ENCODE assay signal across 1 cellular context in genomic region chr2:41836944-41837343, GRCh38.
TF ChIP-seq lines count a peak whose summit lies in the region.

No MANE protein-coding gene starts in this region.

TF ChIP-seq in HepG2, 621 proteins besides CTCF, POLR2A, EP300 and RAD21 (continued from another document and continues in another):
- TF ChIP-seq ZNF503 (CRISPR knock-in tag; IDR thresholded peaks at IDR 0.05) (no peak), ZNF136 (CRISPR knock-in tag; IDR thresholded peaks at IDR 0.05; ENCODE audit: low read depth) (no peak), ZSCAN30 (CRISPR knock-in tag; IDR thresholded peaks at IDR 0.05) (no peak), MTA3 (CRISPR knock-in tag; IDR thresholded peaks at IDR 0.05) (0 out of 2 replicates have a peak, but pooled peaks have one; percentile 56), ZNF407 (CRISPR knock-in tag; IDR thresholded peaks at IDR 0.05; ENCODE audit: not compliant biosample characterization) (no peak), FOXA3 (CRISPR knock-in tag; IDR thresholded peaks at IDR 0.05) (no peak; the same call in 1 of the 2 replicates), ZNF263 (CRISPR knock-in tag; IDR thresholded peaks at IDR 0.05) (peak; percentile 35; the same call in 1 of the 2 replicates), ZMYM4 (CRISPR knock-in tag; IDR thresholded peaks at IDR 0.05) (peak; percentile 61), TEAD3 (CRISPR knock-in tag; optimal IDR thresholded peaks at IDR 0.05; ENCODE audit: borderline replicate concordance) (no peak), RFXAP (CRISPR knock-in tag; IDR thresholded peaks at IDR 0.05; ENCODE audit: borderline replicate concordance) (no peak), DPF2 (CRISPR knock-in tag; IDR thresholded peaks at IDR 0.05; ENCODE audit: borderline replicate concordance, low read depth) (no peak), SRF (IDR thresholded peaks at IDR 0.05; ENCODE audit: low read depth, low read length) (no peak), ESRRA (CRISPR knock-in tag; IDR thresholded peaks at IDR 0.05; ENCODE audit: low read depth) (peak; percentile 92), PPARG (CRISPR knock-in tag; conservative IDR thresholded peaks at IDR 0.05) (peak; percentile 62; the same call in 1 of the 2 replicates), ZNF446 (CRISPR knock-in tag; IDR thresholded peaks at IDR 0.05) (peak; percentile 92; the same call in 1 of the 2 replicates), NR1H2 (CRISPR knock-in tag; IDR thresholded peaks at IDR 0.05; ENCODE audit: borderline replicate concordance, low read depth) (no peak), FLYWCH1 (CRISPR knock-in tag; IDR thresholded peaks at IDR 0.05) (peak; percentile 93; the same call in 1 of the 2 replicates), ZNF577 (CRISPR knock-in tag; IDR thresholded peaks at IDR 0.05; ENCODE audit: borderline replicate concordance, low read depth) (no peak), ZXDC (CRISPR knock-in tag; IDR thresholded peaks at IDR 0.05) (peak; percentile 44; the same call in 1 of the 2 replicates), RFX3 (CRISPR knock-in tag; IDR thresholded peaks at IDR 0.05) (peak; percentile 43; the same call in 1 of the 2 replicates), MEIS1 (CRISPR knock-in tag; IDR thresholded peaks at IDR 0.05; ENCODE audit: borderline replicate concordance) (no peak), ZNF30 (CRISPR knock-in tag; IDR thresholded peaks at IDR 0.05) (no peak), CEBPZ (IDR thresholded peaks at IDR 0.05; ENCODE audit: low read length) (no peak), ZNF580 (CRISPR knock-in tag; IDR thresholded peaks at IDR 0.05; ENCODE audit: borderline replicate concordance, low read depth) (peak; percentile 88), MXD3 (CRISPR knock-in tag; IDR thresholded peaks at IDR 0.05) (0 out of 2 replicates have a peak, but pooled peaks have one; percentile 45), U2AF2 (IDR thresholded peaks at IDR 0.05; ENCODE audit: low read depth, low read length) (no peak), RORA (CRISPR knock-in tag; IDR thresholded peaks at IDR 0.05) (no peak), DR1 (CRISPR knock-in tag; IDR thresholded peaks at IDR 0.05) (no peak), SYNCRIP (IDR thresholded peaks at IDR 0.05; ENCODE audit: insufficient read depth, low read depth, low read length) (no peak), ZC3H13 (CRISPR knock-in tag; IDR thresholded peaks at IDR 0.05) (no peak), MBNL3 (CRISPR knock-in tag; conservative IDR thresholded peaks at IDR 0.05) (no peak), SRSF4 (IDR thresholded peaks at IDR 0.05; ENCODE audit: low read depth, low read length, poor library complexity, severe bottlenecking) (no peak), RXRA (CRISPR knock-in tag; IDR thresholded peaks at IDR 0.05) (no peak), ZNF777 (CRISPR knock-in tag; IDR thresholded peaks at IDR 0.05) (no peak), KAT2B (IDR thresholded peaks at IDR 0.05; ENCODE audit: borderline replicate concordance, low read depth, low read length) (no peak), TCF7L2 (IDR thresholded peaks at IDR 0.05; ENCODE audit: low read depth, low read length) (no peak), ZFP1 (CRISPR knock-in tag; IDR thresholded peaks at IDR 0.05) (peak; percentile 63; the same call in 1 of the 2 replicates), KLF15 (CRISPR knock-in tag; IDR thresholded peaks at IDR 0.05; ENCODE audit: borderline replicate concordance) (peak; percentile 66; the same call in 1 of the 2 replicates), ZNF275 (CRISPR knock-in tag; IDR thresholded peaks at IDR 0.05; ENCODE audit: borderline replicate concordance) (0 out of 2 replicates have a peak, but pooled peaks have one; percentile 41), SOX5 (CRISPR knock-in tag; IDR thresholded peaks at IDR 0.05; ENCODE audit: borderline replicate concordance) (no peak), ZNF12 (CRISPR knock-in tag; IDR thresholded peaks at IDR 0.05) (peak; percentile 64), ZNF660 (CRISPR knock-in tag; IDR thresholded peaks at IDR 0.05; ENCODE audit: borderline replicate concordance, low read depth) (no peak), EZH2 (conservative IDR thresholded peaks at IDR 0.05; ENCODE audit: low read depth, low read length) (no peak), CBX5 (CRISPR knock-in tag; IDR thresholded peaks at IDR 0.05; ENCODE audit: borderline replicate concordance) (no peak), MEIS2 (CRISPR knock-in tag; IDR thresholded peaks at IDR 0.05) (peak; percentile 78; the same call in 1 of the 2 replicates), ZNF546 (CRISPR knock-in tag; conservative IDR thresholded peaks at IDR 0.05) (no peak), MTF1 (CRISPR knock-in tag; IDR thresholded peaks at IDR 0.05) (no peak; the same call in 1 of the 2 replicates), ZSCAN31 (CRISPR knock-in tag; IDR thresholded peaks at IDR 0.05; ENCODE audit: low read depth) (no peak), CBX2 (IDR thresholded peaks at IDR 0.05; ENCODE audit: low read depth, low read length) (no peak), CBX2 (CRISPR knock-in tag; IDR thresholded peaks at IDR 0.05; ENCODE audit: low read depth) (no peak)
